ENCODE assay signal across 26 cellular contexts in the genomic region with DNA sequence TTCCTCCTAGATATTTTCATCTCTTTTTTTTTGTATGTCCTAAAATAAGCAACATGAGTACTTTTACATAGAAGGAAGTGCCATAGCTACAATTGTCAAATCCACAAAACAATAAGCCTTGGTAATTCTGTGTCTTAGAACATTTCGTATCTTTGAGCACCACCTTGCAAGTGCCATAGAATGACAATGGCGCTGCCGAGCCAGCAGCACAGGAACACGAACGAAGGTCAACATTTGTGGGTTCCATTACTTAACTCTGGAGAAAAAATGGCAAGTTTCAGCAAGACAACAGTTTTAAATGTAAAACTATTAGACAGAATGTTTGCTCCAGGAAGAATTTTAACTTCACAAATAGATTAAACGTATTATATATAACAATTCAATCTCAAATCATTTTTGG.
"Had no signal": no experiment of that assay in that cellular context is flagged by ENCODE, and none has a peak within 500 bp of the region (broad histone marks: within the 10 kb centered on the region; RNA-seq: fewer than 3 reads in every experiment).

No MANE protein-coding gene starts in this region.

- H3K36me3 Mint-ChIP-seq: immature natural killer cell; memory B cell; mesothelial cell of epicardium; naive B cell; naive thymus-derived CD4-positive, alpha-beta T cell; naive thymus-derived CD8-positive, alpha-beta T cell had no signal

- H3K4me1 Mint-ChIP-seq: immature natural killer cell; memory B cell; naive B cell; naive thymus-derived CD4-positive, alpha-beta T cell; naive thymus-derived CD8-positive, alpha-beta T cell had no signal

- DNase-seq: hippocampal formation; hypothalamus; immature natural killer cell; islet precursor cell; kidney; kidney glomerular epithelial cell; left cardiac atrium; left lung; left ventricle myocardium inferior; left ventricle myocardium superior; lower lobe of right lung; mammary epithelial cell; mesenchymal stem cell; mesendoderm; midbrain; mucosa of descending colon; naive B cell; naive thymus-derived CD4-positive, alpha-beta T cell; naive thymus-derived CD8-positive, alpha-beta T cell had no signal

- H3K27me3 ChIP-seq: hepatocyte, left lung had no signal

- H3K9me3 ChIP-seq: left lung, left ventricle myocardium inferior, lower lobe of right lung, mucosa of descending colon had no signal

- H3K36me3 ChIP-seq: left lung, left ventricle myocardium inferior, lower lobe of right lung had no signal

- H3K27me3 Mint-ChIP-seq: memory B cell; naive B cell; naive thymus-derived CD4-positive, alpha-beta T cell; naive thymus-derived CD8-positive, alpha-beta T cell had no signal

- H2AFZ ChIP-seq: hepatocyte had no signal

- H3K27ac ChIP-seq: hepatocyte, left lung, left ventricle myocardium inferior, lower lobe of right lung had no signal

- H3K4me1 ChIP-seq: left lung, left ventricle myocardium inferior, lower lobe of right lung had no signal

- H3K27ac Mint-ChIP-seq: immature natural killer cell; memory B cell; mesothelial cell of epicardium; naive B cell; naive thymus-derived CD4-positive, alpha-beta T cell had no signal

- H3K9me3 Mint-ChIP-seq: immature natural killer cell; mesothelial cell of epicardium; naive thymus-derived CD4-positive, alpha-beta T cell; naive thymus-derived CD8-positive, alpha-beta T cell had no signal

- FAIRE-seq: islet of Langerhans, keratinocyte, kidney had no signal

- H3K4me3 Mint-ChIP-seq: immature natural killer cell; memory B cell; mesothelial cell of epicardium; naive B cell; naive thymus-derived CD4-positive, alpha-beta T cell; naive thymus-derived CD8-positive, alpha-beta T cell had no signal

- ATAC-seq: left cardiac atrium; left lobe of liver; left lung; left ventricle myocardium superior; lower lobe of right lung; mucosa of descending colon; naive thymus-derived CD4-positive, alpha-beta T cell; naive thymus-derived CD8-positive, alpha-beta T cell had no signal

- H3K4me2 ChIP-seq: hepatocyte had no signal

- H3K4me3 ChIP-seq: hepatocyte, left lung, left ventricle myocardium inferior, lower lobe of right lung, lung, mucosa of descending colon had no signal

- H3K79me2 ChIP-seq: hepatocyte had no signal
